18 cellular contexts compared by ENCODE assay signal in the genomic region with DNA sequence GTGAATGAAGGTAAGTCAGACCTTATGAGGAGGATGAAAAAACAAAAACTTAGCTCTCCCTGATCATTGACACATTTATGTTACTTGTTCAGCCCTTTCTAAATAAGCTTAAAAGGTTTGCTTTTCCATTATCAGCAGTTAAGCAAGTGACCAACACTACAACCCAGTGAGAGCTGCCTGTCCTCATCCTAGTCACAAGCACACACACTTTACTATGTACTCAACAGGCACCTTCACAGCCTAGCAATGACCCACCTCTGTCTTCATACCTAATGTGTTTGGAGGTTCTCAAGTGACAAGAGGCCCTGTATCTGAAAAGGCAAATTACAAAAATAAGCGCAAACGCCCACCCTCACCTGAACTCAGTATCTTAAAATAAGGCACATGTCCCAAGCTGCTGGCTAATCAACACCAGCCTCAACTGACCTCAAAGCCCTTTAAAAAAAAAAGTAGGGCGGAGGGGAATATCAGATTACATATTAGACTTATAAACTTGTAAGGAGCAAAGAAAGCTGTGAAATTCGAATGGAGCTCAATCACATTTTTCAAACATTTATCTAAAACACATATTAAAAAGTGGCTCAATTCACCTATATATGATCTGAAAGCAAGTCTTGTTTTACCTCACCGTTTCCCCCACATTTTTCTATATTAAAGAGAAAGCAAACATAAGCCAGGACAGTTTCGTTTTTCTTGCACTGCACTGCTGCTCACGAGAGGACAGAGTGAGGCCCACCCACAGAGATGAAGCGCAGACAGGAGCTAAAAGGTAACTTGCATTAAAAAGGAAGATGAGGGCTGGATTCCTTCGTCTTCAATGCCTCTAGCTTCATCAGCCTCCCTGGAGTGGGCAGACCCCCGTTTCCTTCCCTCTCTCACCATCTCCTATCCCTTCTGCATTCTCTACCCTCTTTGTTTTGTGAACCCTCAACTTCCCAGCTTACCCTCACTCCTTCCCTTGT. TPM values are rescaled to one million over a fixed set of nuclear protein-coding genes. Genes with fewer than 3 reads are reported as not detected.
DNase-seq lines count a peak whose midpoint lies in the region; ATAC-seq, FAIRE-seq and TF ChIP-seq lines count a peak whose summit lies in the region.
"Had no signal": no experiment of that assay in that cellular context is flagged by ENCODE, and none has a peak within 500 bp of the region (broad histone marks: within the 10 kb centered on the region; RNA-seq: fewer than 3 reads in every experiment).

No MANE protein-coding gene starts in this region.

- no peak for TF ChIP-seq RAD21 in HepG2 (CRISPR knock-in tag; IDR thresholded peaks at IDR 0.05)

- H3K9ac ChIP-seq in H9 (ENCODE audit: extremely low read depth, insufficient read length, low read length) = no peak overlapping the region
- H3K9ac ChIP-seq in HepG2 (ENCODE audit: insufficient read depth, low read depth, low read length) = no peak overlapping the region
- H3K9ac ChIP-seq: KMS-11 had no signal

- WGBS in H9 (ENCODE audit: extremely low coverage, insufficient read length, low lambda C conversion rate) = no CpG with 5 or more reads among the region's 10 CpGs
- 91% methylated on average over 10 of the region's 10 CpGs for WGBS in HepG2 (ENCODE audit: low lambda C conversion rate)

- H3K4me1 Mint-ChIP-seq in H9 (peaks cover 13 to 15% of the 10 kb centered on the region in 2 experiments), WTC11 (peaks cover 16% of the 10 kb centered on the region)
- H3K4me1 Mint-ChIP-seq in stimulated activated effector memory CD8-positive, alpha-beta T cell treated with anti-CD3 and anti-CD28 coated beads, Interleukin-12 subunit alpha, Interleukin-12 subunit beta, amount 100 ng/mL, for 72 hours = no peaks in the 10 kb centered on the region

- no peak for TF ChIP-seq EP300 in HepG2 (IDR thresholded peaks at IDR 0.05; ENCODE audit: low read depth in 2 of 2, low read length in 2 of 2)
- no peak for TF ChIP-seq EP300 in HepG2 (CRISPR knock-in tag; IDR thresholded peaks at IDR 0.05; ENCODE audit: borderline replicate concordance)

- no peak for TF ChIP-seq CTCF in H9 (conservative IDR thresholded peaks at IDR 0.05)
- TF ChIP-seq CTCF in WTC11 (IDR thresholded peaks at IDR 0.05) = no peak
- TF ChIP-seq CTCF in HepG2 (CRISPR knock-in tag; IDR thresholded peaks at IDR 0.05) = no peak

- H2AK5ac ChIP-seq in H9 (ENCODE audit: insufficient read length, low read length) = no peak overlapping the region

- in situ Hi-C loops in HepG2 (cut with HindIII; ENCODE audit: extremely low pct_ligation_motif_present, low pct_unique_long_range_greater_than_20kb) = no loop called here

- H4K91ac ChIP-seq in H9 (ENCODE audit: insufficient read length, low read depth, low read length) = no peak overlapping the region

- H3K79me2 ChIP-seq in H9 (ENCODE audit: insufficient read depth, low read length) (no peaks in the 10 kb centered on the region), HepG2 (ENCODE audit: insufficient read depth, low read length) (no peaks in the 10 kb centered on the region)

- no peak overlapping the region for H3K4ac ChIP-seq in H9 (ENCODE audit: low read depth, low read length)

- H3K4me3 Mint-ChIP-seq in H9 (peak overlapping the region; percentile 22 to 27; a peak in 3 of 5 replicates), WTC11 (peak overlapping the region; percentile 18)
- H3K4me3 Mint-ChIP-seq in stimulated activated effector memory CD8-positive, alpha-beta T cell treated with anti-CD3 and anti-CD28 coated beads, Interleukin-12 subunit alpha, Interleukin-12 subunit beta, amount 100 ng/mL, for 72 hours = no peak overlapping the region
- H3K4me3 Mint-ChIP-seq: CD8-positive, alpha-beta memory T cell had no signal

- no peaks in the 10 kb centered on the region for H3K79me1 ChIP-seq in H9 (ENCODE audit: insufficient read depth, low read depth, low read length, poor library complexity, severe bottlenecking)

- no TSS peak for BruUV-seq in HepG2 (replicated peaks; lab: Mats Ljungman, UMichigan)

- H2AFZ ChIP-seq in H9 (ENCODE audit: low read length) = no peak overlapping the region
- H2AFZ ChIP-seq in HepG2 (ENCODE audit: low read length) = no peak overlapping the region

- no peak overlapping the region for H2BK5ac ChIP-seq in H9 (ENCODE audit: insufficient read length, low read length)

- H4K5ac ChIP-seq in H9 (ENCODE audit: insufficient read length, low read depth, low read length) = no peak overlapping the region

- H3K27me3 ChIP-seq in H9 (ENCODE audit: insufficient read depth, low read length) (no peaks in the 10 kb centered on the region), HepG2 (ENCODE audit: control insufficient read depth in 1 of 2, insufficient read depth in 2 of 2, low read length in 2 of 2) (no peaks in the 10 kb centered on the region)

- no peak overlapping the region for H4K8ac ChIP-seq in H9 (replicated peaks; ENCODE audit: insufficient read length, low read depth, low read length)

- H3T11ph ChIP-seq in H9 (ENCODE audit: low read length) = no peak overlapping the region

- H3K23me2 ChIP-seq in H9 (ENCODE audit: insufficient read length, low read depth, low read length, poor library complexity, severe bottlenecking) = no peaks in the 10 kb centered on the region

- CTCF ChIA-PET in WTC11 (lab: Charles Lee) = interaction anchor here (0.7 to 1.3 kb wide), 3 partner anchors 98 to 533 kb away, joined by 3 to 5 read pairs (median 3); no protein-coding TSS in a partner anchor
- CTCF ChIA-PET in HepG2 (lab: Yijun Ruan, JAX; ENCODE audit: low intra/inter-chr PET ratio, low total read pairs) = no interaction called here

- peaks cover 9 to 38% of the 10 kb centered on the region in 2 experiments for H3K36me3 ChIP-seq in HepG2 (replicated peaks in 1 of 2; ENCODE audit: control insufficient read depth in 1 of 2, insufficient read depth in 2 of 2, low read length in 2 of 2)

- no peak overlapping the region for H3K18ac ChIP-seq in H9 (ENCODE audit: insufficient read length, low read depth, low read length)

- POLR2A ChIA-PET in WTC11 (lab: Charles Lee) = interaction anchor here (1.2 kb wide), 1 partner anchor 45 kb away, joined by 3 read pairs; a partner anchor contains a TSS
- POLR2A ChIA-PET in HepG2 (lab: Yijun Ruan, JAX) = no interaction called here

- H3K27ac Mint-ChIP-seq in H9 (peak overlapping the region; percentile 11 to 46 (median 30); a peak in 5 of 7 replicates), WTC11 (peak overlapping the region; percentile 12; the same call in 1 of the 2 replicates)
- peak overlapping the region; percentile 21 for H3K27ac Mint-ChIP-seq in stimulated activated effector memory CD8-positive, alpha-beta T cell treated with anti-CD3 and anti-CD28 coated beads, Interleukin-12 subunit alpha, Interleukin-12 subunit beta, amount 100 ng/mL, for 72 hours

- H3K9me3 ChIP-seq in H9 (ENCODE audit: control insufficient read depth, low read depth, low read length) (no peaks in the 10 kb centered on the region), HepG2 (ENCODE audit: low read length) (no peaks in the 10 kb centered on the region)

- no peak for TF ChIP-seq POLR2A in HepG2 (IDR thresholded peaks at IDR 0.05; ENCODE audit: insufficient read depth in 1 of 2, low read depth in 2 of 2, low read length in 2 of 2)

- H4K20me1 ChIP-seq in H9 (ENCODE audit: control insufficient read depth, insufficient read depth, insufficient read length) = no peaks in the 10 kb centered on the region
- H4K20me1 ChIP-seq in HepG2 (ENCODE audit: insufficient read depth, low read length) = no peaks in the 10 kb centered on the region

- H2BK20ac ChIP-seq in H9 (ENCODE audit: low read depth, low read length, poor library complexity, severe bottlenecking) = no peak overlapping the region

- no peak overlapping the region for H3K14ac ChIP-seq in H9 (ENCODE audit: insufficient read depth, low read length)

- no peak overlapping the region for H3K4me2 ChIP-seq in H9 (ENCODE audit: insufficient read depth, insufficient read length, low read length)
- no peak overlapping the region for H3K4me2 ChIP-seq in HepG2 (ENCODE audit: low read depth, low read length)
- H3K4me2 ChIP-seq: KMS-11 had no signal

- no peaks in the 10 kb centered on the region for H3K27me3 Mint-ChIP-seq in H9 (ENCODE audit: low read depth)
- no peaks in the 10 kb centered on the region for H3K27me3 Mint-ChIP-seq in WTC11 (ENCODE audit: low read depth)
- H3K27me3 Mint-ChIP-seq: CD8-positive, alpha-beta memory T cell had no signal

- intact Hi-C loops in HepG2 (cut with micrococcal nuclease; ENCODE audit: unreplicated experiment) = no loop called here

- H3K9me3 Mint-ChIP-seq in H9 = no peaks in the 10 kb centered on the region
- H3K9me3 Mint-ChIP-seq in WTC11 = no peaks in the 10 kb centered on the region
- H3K9me3 Mint-ChIP-seq in stimulated activated effector memory CD8-positive, alpha-beta T cell treated with anti-CD3 and anti-CD28 coated beads, Interleukin-12 subunit alpha, Interleukin-12 subunit beta, amount 100 ng/mL, for 72 hours = no peaks in the 10 kb centered on the region
- H3K9me3 Mint-ChIP-seq: CD8-positive, alpha-beta memory T cell had no signal

- FAIRE-seq in HepG2 (lab: Jason Lieb, UNC) (no peak), GM19239 (lab: Jason Lieb, UNC) (no peak)

- H3K23ac ChIP-seq in H9 (ENCODE audit: insufficient read length, low read depth, low read length) = no peak overlapping the region

- H2BK15ac ChIP-seq in H9 (ENCODE audit: low read depth, low read length) = no peak overlapping the region

- peak; percentile 82 for ATAC-seq in WTC11
- ATAC-seq in stimulated activated effector memory CD8-positive, alpha-beta T cell treated with anti-CD3 and anti-CD28 coated beads, Interleukin-12 subunit alpha, Interleukin-12 subunit beta, amount 100 ng/mL, for 72 hours = no peak
- no peak for ATAC-seq in HepG2

- H3K4me3 ChIP-seq in HepG2 (replicated peaks in 1 of 3; ENCODE audit: insufficient read depth in 1 of 3, low read depth in 2 of 3, low read length in 3 of 3) = no peak overlapping the region
- H3K4me3 ChIP-seq: SK-N-MC had no signal

- H3K36me3 Mint-ChIP-seq in H9 (ENCODE audit: insufficient read depth in 1 of 3, low read depth in 3 of 3) = peaks cover 0 to 5% (median 3%) of the 10 kb centered on the region in 3 experiments; a peak in 5 of 7 replicates
- H3K36me3 Mint-ChIP-seq in WTC11 = peaks cover 8% of the 10 kb centered on the region; the same call in 1 of the 2 replicates
- H3K36me3 Mint-ChIP-seq in stimulated activated effector memory CD8-positive, alpha-beta T cell treated with anti-CD3 and anti-CD28 coated beads, Interleukin-12 subunit alpha, Interleukin-12 subunit beta, amount 100 ng/mL, for 72 hours = peaks cover 24% of the 10 kb centered on the region

- H3K27ac ChIP-seq in H9 (ENCODE audit: insufficient read length, low read depth, low read length) (no peak overlapping the region), HepG2 (ENCODE audit: extremely low read length, insufficient read depth, low read length) (no peak overlapping the region)
- H3K27ac ChIP-seq: KMS-11, SK-N-MC had no signal

- no peak overlapping the region for H2BK12ac ChIP-seq in H9 (ENCODE audit: insufficient read length, low read depth, low read length)

- no peak overlapping the region for H2BK120ac ChIP-seq in H9 (ENCODE audit: low read depth, low read length, poor library complexity, severe bottlenecking)

- no peak overlapping the region for H3K56ac ChIP-seq in H9 (ENCODE audit: insufficient read length, low read depth, low read length)

- DNase-seq in H9 (peak; percentile 34), WTC11 (ENCODE audit: low spot score) (peak; percentile 26), iPS-NIHi7 (ENCODE audit: extremely low spot score) (peak; percentile 23), HepG2 (ENCODE audit: low spot score) (no peak), GM19239 (ENCODE audit: insufficient read length, low spot score) (no peak), DMS114 treated with DMSO at 0.1 percent for 48 hours (lab: John Stamatoyannopoulos, UW; ENCODE audit: unreplicated experiment) (no peak)
- no peak for DNase-seq in stimulated activated effector memory CD8-positive, alpha-beta T cell treated with anti-CD3 and anti-CD28 coated beads, Interleukin-12 subunit alpha, Interleukin-12 subunit beta, amount 100 ng/mL, for 72 hours (ENCODE audit: low spot score in 2 of 2)
- DNase-seq: C1 segment of cervical spinal cord; CD8-positive, alpha-beta memory T cell; DMS79; HCEC 1CT; NCI-H1436; NCI-H1930; NCI-H345; NCI-H524 treated with DMSO at 0.1 percent for 48 hours; SHP77 had no signal

- no peaks in the 10 kb centered on the region; the same call in 1 of the 2 replicates for H3K4me1 ChIP-seq in H9 (ENCODE audit: insufficient read depth, low read length)
- H3K4me1 ChIP-seq in HepG2 (ENCODE audit: insufficient read depth, low read length) = no peaks in the 10 kb centered on the region

RNA-seq across cellular contexts. Expression of a gene that starts 19.2 kb away (rescaled TPM):
- total RNA-seq in H9 (2021) (9.5 and 10.6 TPM in 2 replicates), WTC11 (2021) (10.2 to 11.0 TPM (median 10.4 TPM) in 3 replicates), HepG2 (2016; rRNA removed; fragmentation: Illumina TruSeq; extraction: Trizol) (14.1 and 28.9 TPM in 2 replicates)
- total RNA-seq in HepG2 (2016; cell fraction: cytosol; rRNA removed; fragmentation: Illumina TruSeq; extraction: Trizol; ENCODE audit: low read depth) = 9.1 and 10.4 TPM in 2 replicates
- total RNA-seq in HepG2 (2016; cell fraction: insoluble cytoplasmic fraction; rRNA removed; fragmentation: Illumina TruSeq; extraction: Trizol) = 15.7 and 30.9 TPM in 2 replicates
- 10.4 and 11.0 TPM in 2 replicates for total RNA-seq in HepG2 (2016; cell fraction: membrane; rRNA removed; fragmentation: Illumina TruSeq; extraction: Trizol)
- total RNA-seq in HepG2 (2016; cell fraction: nucleus; rRNA removed; fragmentation: Illumina TruSeq; extraction: Trizol) = 35.9 and 39.6 TPM in 2 replicates
- polyA plus RNA-seq in HepG2 (2011; rRNA removed) = 18.5 and 19.4 TPM in 2 replicates
- polyA plus RNA-seq in HepG2 (2011; cell fraction: cytosol; rRNA removed) = 25.4 and 26.1 TPM in 2 replicates
- 23.9 and 25.8 TPM in 2 replicates for polyA plus RNA-seq in HepG2 (2011; cell fraction: nucleus; rRNA removed)
- polyA plus RNA-seq in HepG2 (2012) = 13.5 and 16.1 TPM in 2 replicates
- 2.1 and 2.6 TPM in 2 replicates for polyA plus RNA-seq in HepG2 (2016; cell fraction: cytosol; fragmentation: Illumina TruSeq; extraction: Trizol; ENCODE audit: low read depth)
- polyA plus RNA-seq in HepG2 (2016; cell fraction: insoluble cytoplasmic fraction; fragmentation: Illumina TruSeq; extraction: Trizol; ENCODE audit: low read depth) = 11.5 and 12.3 TPM in 2 replicates
- polyA plus RNA-seq in HepG2 (2016; cell fraction: membrane; fragmentation: Illumina TruSeq; extraction: Trizol; ENCODE audit: low read depth) = 4.8 and 5.8 TPM in 2 replicates
- 26.9 and 28.6 TPM in 2 replicates for polyA plus RNA-seq in HepG2 (2016; cell fraction: nucleus; fragmentation: Illumina TruSeq; extraction: Trizol; ENCODE audit: insufficient read depth, low read depth)
- 41.6 and 45.0 TPM in 2 replicates for polyA minus RNA-seq in HepG2 (2011; rRNA and poly(A)+ RNA removed; ENCODE audit: low replicate concordance)
- 10.6 and 13.7 TPM in 2 replicates for polyA minus RNA-seq in HepG2 (2011; cell fraction: cytosol; rRNA and poly(A)+ RNA removed)
- polyA minus RNA-seq in HepG2 (2011; cell fraction: nucleus; rRNA and poly(A)+ RNA removed) = 63.1 and 66.0 TPM in 2 replicates

RNA-seq across cellular contexts. Expression of a gene that starts 45.3 kb away (rescaled TPM):
- 1.8 and 4.2 TPM in 2 replicates for total RNA-seq in H9 (2021)
- 10.3 to 11.8 TPM (median 11.6 TPM) in 3 replicates for total RNA-seq in WTC11 (2021)
- total RNA-seq in HepG2 (2016; rRNA removed; fragmentation: Illumina TruSeq; extraction: Trizol) = 10.1 and 11.4 TPM in 2 replicates
- total RNA-seq in HepG2 (2016; cell fraction: cytosol; rRNA removed; fragmentation: Illumina TruSeq; extraction: Trizol; ENCODE audit: low read depth) = 1.5 and 2.1 TPM in 2 replicates
- 11.8 and 12.0 TPM in 2 replicates for total RNA-seq in HepG2 (2016; cell fraction: insoluble cytoplasmic fraction; rRNA removed; fragmentation: Illumina TruSeq; extraction: Trizol)
- 3.9 and 4.1 TPM in 2 replicates for total RNA-seq in HepG2 (2016; cell fraction: membrane; rRNA removed; fragmentation: Illumina TruSeq; extraction: Trizol)
- 32.1 and 34.1 TPM in 2 replicates for total RNA-seq in HepG2 (2016; cell fraction: nucleus; rRNA removed; fragmentation: Illumina TruSeq; extraction: Trizol)
- polyA plus RNA-seq in HepG2 (2011; rRNA removed) = 6.3 and 10.0 TPM in 2 replicates
- 4.4 and 4.5 TPM in 2 replicates for polyA plus RNA-seq in HepG2 (2011; cell fraction: cytosol; rRNA removed)
- polyA plus RNA-seq in HepG2 (2011; cell fraction: nucleus; rRNA removed) = 9.3 and 10.4 TPM in 2 replicates
- 9.7 and 13.7 TPM in 2 replicates for polyA plus RNA-seq in HepG2 (2012)
- polyA plus RNA-seq in HepG2 (2016; cell fraction: cytosol; fragmentation: Illumina TruSeq; extraction: Trizol; ENCODE audit: low read depth) = 0.59 and 0.74 TPM in 2 replicates
- polyA plus RNA-seq in HepG2 (2016; cell fraction: insoluble cytoplasmic fraction; fragmentation: Illumina TruSeq; extraction: Trizol; ENCODE audit: low read depth) = 5.4 and 5.7 TPM in 2 replicates
- polyA plus RNA-seq in HepG2 (2016; cell fraction: membrane; fragmentation: Illumina TruSeq; extraction: Trizol; ENCODE audit: low read depth) = 0.90 and 1.2 TPM in 2 replicates
- polyA plus RNA-seq in HepG2 (2016; cell fraction: nucleus; fragmentation: Illumina TruSeq; extraction: Trizol; ENCODE audit: insufficient read depth, low read depth) = 12.6 and 14.0 TPM in 2 replicates
- 31.4 and 330 TPM in 2 replicates for polyA minus RNA-seq in HepG2 (2011; rRNA and poly(A)+ RNA removed; ENCODE audit: low replicate concordance)
- 12.1 and 15.5 TPM in 2 replicates for polyA minus RNA-seq in HepG2 (2011; cell fraction: cytosol; rRNA and poly(A)+ RNA removed)
- polyA minus RNA-seq in HepG2 (2011; cell fraction: nucleus; rRNA and poly(A)+ RNA removed) = 75.3 and 85.2 TPM in 2 replicates

Comparison
In these comparisons a context has a peak if more than half of its experiments do, and no peak if none do; other contexts are left out.
1. DNase-seq: peak in H9 (single experiment), WTC11 (single experiment) and iPS-NIHi7 (single experiment); none in stimulated activated effector memory CD8-positive, alpha-beta T cell treated with anti-CD3 and anti-CD28 coated beads, Interleukin-12 subunit alpha, Interleukin-12 subunit beta, amount 100 ng/mL, for 72 hours (0 of 2), HepG2 (single experiment), GM19239 (single experiment) and DMS114 treated with DMSO at 0.1 percent for 48 hours (single experiment).
2. Peak in every context shown above with its lines, with median percentiles within 50 percentile points of each other: H3K27ac Mint-ChIP-seq.